In genomic region chr5:160253441-160253840, GRCh38 we compare ENCODE assay signal across 18 cellular contexts. TPM values are rescaled to one million over a fixed set of nuclear protein-coding genes. Genes with fewer than 3 reads are reported as not detected.
DNase-seq lines count a peak whose midpoint lies in the region; ATAC-seq and TF ChIP-seq lines count a peak whose summit lies in the region.
"Had no signal": no experiment of that assay in that cellular context is flagged by ENCODE, and none has a peak within 500 bp of the region (broad histone marks: within the 10 kb centered on the region; RNA-seq: fewer than 3 reads in every experiment).

No MANE protein-coding gene starts in this region.

- 79 to 91% methylated on average over 7 to 17 of the region's 17 CpGs for whole genome bisulfite sequencing in thyroid gland, 2 donors
- WGBS in suprapubic skin: 92% methylated on average over 5 of the region's 17 CpGs

- POLR2A ChIA-PET in T-cell (lab: Charles Lee): no interaction called here

- H3K36me3 ChIP-seq in thyroid gland: no peaks in the 10 kb centered on the region
- H3K36me3 ChIP-seq in suprapubic skin: no peaks in the 10 kb centered on the region

- peaks cover 29 to 50% of the 10 kb centered on the region in 2 donors for H3K4me1 ChIP-seq in thyroid gland
- no peaks in the 10 kb centered on the region for H3K4me1 ChIP-seq in suprapubic skin

- H3K36me3 Mint-ChIP-seq in natural killer cell treated with Interleukin-12 subunit alpha and Interleukin-12 subunit beta and Interleukin-15 and Interleukin-18, amount 100 ng/mL, for 72 hours: no peaks in the 10 kb centered on the region
- H3K36me3 Mint-ChIP-seq in natural killer cell (peaks cover 9% of the 10 kb centered on the region), T-cell (no peaks in the 10 kb centered on the region)
- H3K36me3 Mint-ChIP-seq in stimulated activated effector memory CD8-positive, alpha-beta T cell treated with anti-CD3 and anti-CD28 coated beads, Interleukin-12 subunit alpha, Interleukin-12 subunit beta, amount 100 ng/mL, for 72 hours: no peaks in the 10 kb centered on the region
- H3K36me3 Mint-ChIP-seq: CD14-positive monocyte; CD4-positive, alpha-beta memory T cell had no signal

- H3K27me3 Mint-ChIP-seq in natural killer cell treated with Interleukin-12 subunit alpha and Interleukin-12 subunit beta and Interleukin-15 and Interleukin-18, amount 100 ng/mL, for 72 hours: no peaks in the 10 kb centered on the region
- H3K27me3 Mint-ChIP-seq in natural killer cell (ENCODE audit: low read depth in 2 of 2): no peaks in the 10 kb centered on the region
- no peaks in the 10 kb centered on the region for H3K27me3 Mint-ChIP-seq in T-cell

- H3K27ac ChIP-seq in thyroid gland: peak overlapping the region; percentile 61 to 81 (median 72)
- no peak overlapping the region for H3K27ac ChIP-seq in suprapubic skin
- H3K27ac ChIP-seq: 22Rv1, BLaER1 had no signal

- H3K27me3 ChIP-seq in thyroid gland: no peaks in the 10 kb centered on the region
- no peaks in the 10 kb centered on the region for H3K27me3 ChIP-seq in suprapubic skin
- H3K27me3 ChIP-seq: BLaER1 had no signal

- no peak overlapping the region for H3K4me3 ChIP-seq in thyroid gland (replicated peaks in 1 of 3)
- no peak overlapping the region for H3K4me3 ChIP-seq in suprapubic skin
- H3K4me3 ChIP-seq: BLaER1 had no signal

- H3K9me3 ChIP-seq in thyroid gland (no peaks in the 10 kb centered on the region), suprapubic skin (no peaks in the 10 kb centered on the region)
- H3K9me3 ChIP-seq: BLaER1 had no signal

- no peak overlapping the region for H3K4me3 Mint-ChIP-seq in natural killer cell treated with Interleukin-12 subunit alpha and Interleukin-12 subunit beta and Interleukin-15 and Interleukin-18, amount 100 ng/mL, for 72 hours
- no peak overlapping the region for H3K4me3 Mint-ChIP-seq in natural killer cell
- H3K4me3 Mint-ChIP-seq in stimulated activated effector memory CD8-positive, alpha-beta T cell treated with anti-CD3 and anti-CD28 coated beads, Interleukin-12 subunit alpha, Interleukin-12 subunit beta, amount 100 ng/mL, for 72 hours: no peak overlapping the region
- no peak overlapping the region for H3K4me3 Mint-ChIP-seq in T-cell
- H3K4me3 Mint-ChIP-seq: CD14-positive monocyte; CD4-positive, alpha-beta memory T cell; HFFc6 had no signal

- H3K4me1 Mint-ChIP-seq in natural killer cell treated with Interleukin-12 subunit alpha and Interleukin-12 subunit beta and Interleukin-15 and Interleukin-18, amount 100 ng/mL, for 72 hours (ENCODE audit: low read depth in 2 of 2): peaks cover 0 to 2% of the 10 kb centered on the region in 2 donors
- H3K4me1 Mint-ChIP-seq in natural killer cell (no peaks in the 10 kb centered on the region), T-cell (no peaks in the 10 kb centered on the region)
- H3K4me1 Mint-ChIP-seq in stimulated activated effector memory CD8-positive, alpha-beta T cell treated with anti-CD3 and anti-CD28 coated beads, Interleukin-12 subunit alpha, Interleukin-12 subunit beta, amount 100 ng/mL, for 72 hours: no peaks in the 10 kb centered on the region
- H3K4me1 Mint-ChIP-seq: CD14-positive monocyte; CD4-positive, alpha-beta memory T cell had no signal

- DNase-seq in natural killer cell treated with Interleukin-12 subunit alpha and Interleukin-12 subunit beta and Interleukin-15 and Interleukin-18, amount 100 ng/mL, for 72 hours (ENCODE audit: low spot score): no peak
- DNase-seq in natural killer cell (no peak), thyroid gland (peak in 1 of 2 donors; percentile 8), T-cell (no peak), suprapubic skin (ENCODE audit: low spot score in 2 of 2) (no peak)
- DNase-seq in stimulated activated effector memory CD8-positive, alpha-beta T cell treated with anti-CD3 and anti-CD28 coated beads, Interleukin-12 subunit alpha, Interleukin-12 subunit beta, amount 100 ng/mL, for 72 hours (ENCODE audit: low spot score in 2 of 2): no peak
- DNase-seq in activated naive CD4-positive, alpha-beta T cell treated with anti-CD3 and anti-CD28 coated beads, Interleukin-2, amount 50 U/mL, for 16 hours: no peak
- DNase-seq: CD4-positive, alpha-beta memory T cell; DMS153; DMS79; GDM1; GOT3; H7; HFFc6 had no signal

- TF ChIP-seq POLR2A in thyroid gland (IDR thresholded peaks at IDR 0.05): no peak
- no peak for TF ChIP-seq POLR2A in suprapubic skin (IDR thresholded peaks at IDR 0.05)

- CTCF ChIA-PET in T-cell (lab: Charles Lee): no interaction called here

- TF ChIP-seq CTCF in natural killer cell (IDR thresholded peaks at IDR 0.05) (no peak), thyroid gland (IDR thresholded peaks at IDR 0.05) (no peak), suprapubic skin (IDR thresholded peaks at IDR 0.05) (no peak)

- ATAC-seq in natural killer cell treated with Interleukin-12 subunit alpha and Interleukin-12 subunit beta and Interleukin-15 and Interleukin-18, amount 100 ng/mL, for 72 hours: peak; percentile 41 to 48
- ATAC-seq in natural killer cell (no peak), T-cell (replicated peaks in 1 of 4) (no peak)
- ATAC-seq in stimulated activated effector memory CD8-positive, alpha-beta T cell treated with anti-CD3 and anti-CD28 coated beads, Interleukin-12 subunit alpha, Interleukin-12 subunit beta, amount 100 ng/mL, for 72 hours: peak; percentile 25
- ATAC-seq: HCT116 had no signal

- TF ChIP-seq EP300 in suprapubic skin (IDR thresholded peaks at IDR 0.05): no peak

- no peak overlapping the region for H3K27ac Mint-ChIP-seq in natural killer cell treated with Interleukin-12 subunit alpha and Interleukin-12 subunit beta and Interleukin-15 and Interleukin-18, amount 100 ng/mL, for 72 hours
- H3K27ac Mint-ChIP-seq in natural killer cell: no peak overlapping the region
- H3K27ac Mint-ChIP-seq in stimulated activated effector memory CD8-positive, alpha-beta T cell treated with anti-CD3 and anti-CD28 coated beads, Interleukin-12 subunit alpha, Interleukin-12 subunit beta, amount 100 ng/mL, for 72 hours: no peak overlapping the region
- H3K27ac Mint-ChIP-seq in T-cell: no peak overlapping the region
- H3K27ac Mint-ChIP-seq: CD4-positive, alpha-beta memory T cell; HFFc6 had no signal

- intact Hi-C loops in natural killer cell (cut with micrococcal nuclease) (no loop called here), thyroid gland (cut with DNase I) (no loop called here)

- H3K9me3 Mint-ChIP-seq in natural killer cell treated with Interleukin-12 subunit alpha and Interleukin-12 subunit beta and Interleukin-15 and Interleukin-18, amount 100 ng/mL, for 72 hours: no peaks in the 10 kb centered on the region
- H3K9me3 Mint-ChIP-seq in natural killer cell: no peaks in the 10 kb centered on the region
- no peaks in the 10 kb centered on the region for H3K9me3 Mint-ChIP-seq in stimulated activated effector memory CD8-positive, alpha-beta T cell treated with anti-CD3 and anti-CD28 coated beads, Interleukin-12 subunit alpha, Interleukin-12 subunit beta, amount 100 ng/mL, for 72 hours
- no peaks in the 10 kb centered on the region for H3K9me3 Mint-ChIP-seq in T-cell
- H3K9me3 Mint-ChIP-seq: CD14-positive monocyte; CD4-positive, alpha-beta memory T cell; HFFc6 had no signal

RNA-seq across cellular contexts. Expression of gene FABP6, which starts 24.1 kb away (rescaled TPM):
- not detected for total RNA-seq in natural killer cell treated with Interleukin-12 subunit alpha and Interleukin-12 subunit beta and Interleukin-15 and Interleukin-18, amount 100 ng/mL, for 72 hours
- total RNA-seq in natural killer cell (not detected), thyroid gland (not detected), T-cell (not detected), suprapubic skin (1 to 10 TPM in 1 of 4 donors, not detected in 3; 2.5 TPM)
- total RNA-seq: CD4-positive, alpha-beta memory T cell; HFFc6 had no signal

RNA-seq across cellular contexts. Expression of gene CCNJL, which starts 58.9 kb away (rescaled TPM):
- total RNA-seq in natural killer cell treated with Interleukin-12 subunit alpha and Interleukin-12 subunit beta and Interleukin-15 and Interleukin-18, amount 100 ng/mL, for 72 hours: 10 to 100 TPM in 1 of 2 donors, 1 to 10 TPM in 1; 5.6 to 20.1 TPM
- total RNA-seq in natural killer cell (10 to 100 TPM; 19.9 to 32.1 (median 20.7) TPM), thyroid gland (10 to 100 TPM in 2 of 4 donors, 1 to 10 TPM in 2; 6.3 to 11.8 (median 10.0) TPM), T-cell (under 1 TPM in 3 of 5 donors, not detected in 2; 0.33 to 0.41 (median 0.35) TPM), suprapubic skin (1 to 10 TPM in 2 of 4 donors, under 1 TPM in 1, not detected in 1; 0.34 to 1.2 (median 1.2) TPM)
- total RNA-seq: CD4-positive, alpha-beta memory T cell; HFFc6 had no signal

Comparison
In these comparisons a context has a peak if more than half of its experiments do, and no peak if none do; other contexts are left out.
1. ATAC-seq: peak in natural killer cell treated with Interleukin-12 subunit alpha and Interleukin-12 subunit beta and Interleukin-15 and Interleukin-18, amount 100 ng/mL, for 72 hours (2 of 2) and stimulated activated effector memory CD8-positive, alpha-beta T cell treated with anti-CD3 and anti-CD28 coated beads, Interleukin-12 subunit alpha, Interleukin-12 subunit beta, amount 100 ng/mL, for 72 hours (single experiment); none in natural killer cell (0 of 3) and T-cell (0 of 4).